ENCODE assay signal across 1 cellular context in genomic region chr2:233061591-233062446, GRCh38.
TF ChIP-seq lines count a peak whose summit lies in the region.

No MANE protein-coding gene starts in this region.

TF ChIP-seq in SK-N-SH treated with all-trans-retinoic acid at 6 μM for 48 hours, 23 proteins besides CTCF, POLR2A, EP300 and RAD21 (continued from another document):
- TF ChIP-seq, protein P1, sequence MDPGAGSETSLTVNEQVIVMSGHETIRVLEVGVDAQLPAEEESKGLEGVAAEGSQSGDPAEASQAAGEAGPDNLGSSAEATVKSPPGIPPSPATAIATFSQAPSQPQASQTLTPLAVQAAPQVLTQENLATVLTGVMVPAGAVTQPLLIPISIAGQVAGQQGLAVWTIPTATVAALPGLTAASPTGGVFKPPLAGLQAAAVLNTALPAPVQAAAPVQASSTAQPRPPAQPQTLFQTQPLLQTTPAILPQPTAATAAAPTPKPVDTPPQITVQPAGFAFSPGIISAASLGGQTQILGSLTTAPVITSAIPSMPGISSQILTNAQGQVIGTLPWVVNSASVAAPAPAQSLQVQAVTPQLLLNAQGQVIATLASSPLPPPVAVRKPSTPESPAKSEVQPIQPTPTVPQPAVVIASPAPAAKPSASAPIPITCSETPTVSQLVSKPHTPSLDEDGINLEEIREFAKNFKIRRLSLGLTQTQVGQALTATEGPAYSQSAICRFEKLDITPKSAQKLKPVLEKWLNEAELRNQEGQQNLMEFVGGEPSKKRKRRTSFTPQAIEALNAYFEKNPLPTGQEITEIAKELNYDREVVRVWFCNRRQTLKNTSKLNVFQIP (CRISPR knock-in tag; IDR thresholded peaks at IDR 0.05; ENCODE audit: borderline replicate concordance, low read depth) = no peak
- TF ChIP-seq CSRNP3 (CRISPR knock-in tag; IDR thresholded peaks at IDR 0.05) = no peak
- TF ChIP-seq CSDC2 (CRISPR knock-in tag; IDR thresholded peaks at IDR 0.05) = no peak
- TF ChIP-seq PPARA (CRISPR knock-in tag; IDR thresholded peaks at IDR 0.05; ENCODE audit: borderline replicate concordance) = no peak
- TF ChIP-seq ZFP30 (CRISPR knock-in tag; IDR thresholded peaks at IDR 0.05) = no peak
- TF ChIP-seq ZFP3 (CRISPR knock-in tag; IDR thresholded peaks at IDR 0.05) = no peak
- TF ChIP-seq ZNF70 (CRISPR knock-in tag; IDR thresholded peaks at IDR 0.05) = no peak
- no peak for TF ChIP-seq OSR1 (CRISPR knock-in tag; IDR thresholded peaks at IDR 0.05)
- TF ChIP-seq PATZ1 (CRISPR knock-in tag; IDR thresholded peaks at IDR 0.05; ENCODE audit: borderline replicate concordance) = no peak
- TF ChIP-seq, protein P2, sequence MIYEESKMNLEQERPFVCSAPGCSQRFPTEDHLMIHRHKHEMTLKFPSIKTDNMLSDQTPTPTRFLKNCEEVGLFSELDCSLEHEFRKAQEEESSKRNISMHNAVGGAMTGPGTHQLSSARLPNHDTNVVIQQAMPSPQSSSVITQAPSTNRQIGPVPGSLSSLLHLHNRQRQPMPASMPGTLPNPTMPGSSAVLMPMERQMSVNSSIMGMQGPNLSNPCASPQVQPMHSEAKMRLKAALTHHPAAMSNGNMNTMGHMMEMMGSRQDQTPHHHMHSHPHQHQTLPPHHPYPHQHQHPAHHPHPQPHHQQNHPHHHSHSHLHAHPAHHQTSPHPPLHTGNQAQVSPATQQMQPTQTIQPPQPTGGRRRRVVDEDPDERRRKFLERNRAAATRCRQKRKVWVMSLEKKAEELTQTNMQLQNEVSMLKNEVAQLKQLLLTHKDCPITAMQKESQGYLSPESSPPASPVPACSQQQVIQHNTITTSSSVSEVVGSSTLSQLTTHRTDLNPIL (CRISPR knock-in tag; IDR thresholded peaks at IDR 0.05; ENCODE audit: low read depth) = no peak
- TF ChIP-seq TCF4 (CRISPR knock-in tag; IDR thresholded peaks at IDR 0.05; ENCODE audit: borderline replicate concordance) = no peak
- no peak for TF ChIP-seq ZC3H10 (CRISPR knock-in tag; IDR thresholded peaks at IDR 0.05)
- no peak for TF ChIP-seq ZNF565 (CRISPR knock-in tag; conservative IDR thresholded peaks at IDR 0.05; ENCODE audit: low read depth)
- TF ChIP-seq TSHZ2 (CRISPR knock-in tag; IDR thresholded peaks at IDR 0.05) = no peak
